In genomic region chr5:9025942-9026341, GRCh38 we compare ENCODE assay signal across 19 cellular contexts.
"Had no signal": no experiment of that assay in that cellular context is flagged by ENCODE, and none has a peak within 500 bp of the region (broad histone marks: within the 10 kb centered on the region; RNA-seq: fewer than 3 reads in every experiment).

No MANE protein-coding gene starts in this region.

- ATAC-seq: left lobe of liver; natural killer cell treated with Interleukin-12 subunit alpha and Interleukin-12 subunit beta and Interleukin-15 and Interleukin-18, amount 100 ng/mL, for 72 hours; stimulated activated naive B cell treated with anti-CD40 and anti-IgM and Interleukin-4, amounts not matched to agents 10 μg/mL and 1 μg/mL and 100 μg/mL, for 72 hours; stimulated activated naive CD8-positive, alpha-beta T cell treated with anti-CD3 and anti-CD28 coated beads, Interleukin-15, amount 100 ng/mL, for 72 hours; upper lobe of right lung had no signal

- DNase-seq: effector memory CD4-positive, alpha-beta T cell; erythroblast; foreskin melanocyte; head of caudate nucleus; kidney glomerular epithelial cell; midbrain; nucleus accumbens; ovary; sigmoid colon; stimulated activated CD4-positive, alpha-beta T cell treated with anti-CD3 and anti-CD28 coated beads, Interleukin-2, amount 100 ng/mL, for 24 hours; stimulated activated CD4-positive, alpha-beta T cell treated with anti-CD3 and anti-CD28 coated beads, Interleukin-4, amount 100 ng/mL, for 4 hours; stimulated activated naive B cell treated with anti-CD40 and anti-IgM and Interleukin-4, amounts not matched to agents 10 μg/mL and 1 μg/mL and 100 μg/mL, for 72 hours; stimulated activated naive CD8-positive, alpha-beta T cell treated with anti-CD3 and anti-CD28 coated beads, Interleukin-15, amount 100 ng/mL, for 72 hours; testis; upper lobe of right lung had no signal

- H3K36me3 Mint-ChIP-seq: stimulated activated naive B cell treated with anti-CD40 and anti-IgM and Interleukin-4, amounts not matched to agents 10 μg/mL and 1 μg/mL and 100 μg/mL, for 72 hours had no signal

- H3K27me3 Mint-ChIP-seq: memory B cell; natural killer cell treated with Interleukin-12 subunit alpha and Interleukin-12 subunit beta and Interleukin-15 and Interleukin-18, amount 100 ng/mL, for 72 hours; stimulated activated naive B cell treated with anti-CD40 and anti-IgM and Interleukin-4, amounts not matched to agents 10 μg/mL and 1 μg/mL and 100 μg/mL, for 72 hours; stimulated activated naive CD8-positive, alpha-beta T cell treated with anti-CD3 and anti-CD28 coated beads, Interleukin-15, amount 100 ng/mL, for 72 hours had no signal

- H3K4me1 Mint-ChIP-seq: memory B cell; neural progenitor cell; stimulated activated naive B cell treated with anti-CD40 and anti-IgM and Interleukin-4, amounts not matched to agents 10 μg/mL and 1 μg/mL and 100 μg/mL, for 72 hours; stimulated activated naive CD8-positive, alpha-beta T cell treated with anti-CD3 and anti-CD28 coated beads, Interleukin-15, amount 100 ng/mL, for 72 hours had no signal

- H3K27ac Mint-ChIP-seq: memory B cell; natural killer cell treated with Interleukin-12 subunit alpha and Interleukin-12 subunit beta and Interleukin-15 and Interleukin-18, amount 100 ng/mL, for 72 hours; neural progenitor cell; stimulated activated naive B cell treated with anti-CD40 and anti-IgM and Interleukin-4, amounts not matched to agents 10 μg/mL and 1 μg/mL and 100 μg/mL, for 72 hours; stimulated activated naive CD8-positive, alpha-beta T cell treated with anti-CD3 and anti-CD28 coated beads, Interleukin-15, amount 100 ng/mL, for 72 hours had no signal

- H3K4me3 Mint-ChIP-seq: memory B cell; natural killer cell treated with Interleukin-12 subunit alpha and Interleukin-12 subunit beta and Interleukin-15 and Interleukin-18, amount 100 ng/mL, for 72 hours; neural progenitor cell; stimulated activated naive B cell treated with anti-CD40 and anti-IgM and Interleukin-4, amounts not matched to agents 10 μg/mL and 1 μg/mL and 100 μg/mL, for 72 hours; stimulated activated naive CD8-positive, alpha-beta T cell treated with anti-CD3 and anti-CD28 coated beads, Interleukin-15, amount 100 ng/mL, for 72 hours had no signal
